1 cellular context compared by ENCODE assay signal in genomic region chr7:101058355-101058754, GRCh38.
TF ChIP-seq lines count a peak whose summit lies in the region.

No MANE protein-coding gene starts in this region.

TF ChIP-seq in HepG2, 621 proteins besides CTCF, POLR2A, EP300 and RAD21 (continued from another document and continues in another):
- TF ChIP-seq DRAP1 (CRISPR knock-in tag; IDR thresholded peaks at IDR 0.05) (0 out of 2 replicates have a peak, but pooled peaks have one; percentile 32), SMARCC2 (IDR thresholded peaks at IDR 0.05) (no peak), BORCS8-MEF2B (CRISPR knock-in tag; IDR thresholded peaks at IDR 0.05) (peak; percentile 91), HMG20A (CRISPR knock-in tag; IDR thresholded peaks at IDR 0.05; ENCODE audit: borderline replicate concordance) (0 out of 2 replicates have a peak, but pooled peaks have one; percentile 48), ZBTB21 (CRISPR knock-in tag; IDR thresholded peaks at IDR 0.05) (peak; percentile 42; the same call in 1 of the 2 replicates), KAT8 (CRISPR knock-in tag; IDR thresholded peaks at IDR 0.05) (peak; percentile 66; the same call in 1 of the 2 replicates), FOSL2 (CRISPR knock-in tag; IDR thresholded peaks at IDR 0.05) (peak; percentile 53), RCOR2 (CRISPR knock-in tag; IDR thresholded peaks at IDR 0.05) (no peak), ZNF430 (CRISPR knock-in tag; IDR thresholded peaks at IDR 0.05) (peak; percentile 73), ZNF501 (CRISPR knock-in tag; IDR thresholded peaks at IDR 0.05) (peak; percentile 32; the same call in 1 of the 2 replicates), ZBTB43 (CRISPR knock-in tag; conservative IDR thresholded peaks at IDR 0.05) (peak; percentile 60; the same call in 1 of the 2 replicates), NCOR1 (IDR thresholded peaks at IDR 0.05; ENCODE audit: borderline replicate concordance, low read length) (no peak), ZNF589 (CRISPR knock-in tag; conservative IDR thresholded peaks at IDR 0.05) (peak; percentile 75; the same call in 1 of the 2 replicates), XRCC5 (optimal IDR thresholded peaks at IDR 0.05; ENCODE audit: low read length) (peak; percentile 32), PBX2 (CRISPR knock-in tag; IDR thresholded peaks at IDR 0.05) (no peak), ZNF737 (CRISPR knock-in tag; IDR thresholded peaks at IDR 0.05; ENCODE audit: borderline replicate concordance) (peak; percentile 80; the same call in 1 of the 2 replicates), PPARG (CRISPR knock-in tag; conservative IDR thresholded peaks at IDR 0.05) (0 out of 2 replicates have a peak, but pooled peaks have one; percentile 17), ZNF558 (CRISPR knock-in tag; IDR thresholded peaks at IDR 0.05; ENCODE audit: borderline replicate concordance) (peak; percentile 82; the same call in 1 of the 2 replicates), ZNF331 (CRISPR knock-in tag; IDR thresholded peaks at IDR 0.05) (peak; percentile 87), RAD51 (IDR thresholded peaks at IDR 0.05; ENCODE audit: borderline replicate concordance) (no peak), ZNF274 (CRISPR knock-in tag; IDR thresholded peaks at IDR 0.05) (no peak), ZNF510 (CRISPR knock-in tag; IDR thresholded peaks at IDR 0.05; ENCODE audit: low read depth) (no peak), ZBTB7A (CRISPR knock-in tag; IDR thresholded peaks at IDR 0.05) (no peak), TEF (CRISPR knock-in tag; IDR thresholded peaks at IDR 0.05) (peak; percentile 66; the same call in 1 of the 2 replicates), MLLT10 (CRISPR knock-in tag; IDR thresholded peaks at IDR 0.05) (no peak), MED1 (CRISPR knock-in tag; IDR thresholded peaks at IDR 0.05) (peak; percentile 54), ZNF766 (CRISPR knock-in tag; IDR thresholded peaks at IDR 0.05; ENCODE audit: borderline replicate concordance) (peak; percentile 62; the same call in 1 of the 2 replicates), REPIN1 (CRISPR knock-in tag; IDR thresholded peaks at IDR 0.05; ENCODE audit: borderline replicate concordance, low read depth) (0 out of 2 replicates have a peak, but pooled peaks have one; percentile 43), ZNF605 (CRISPR knock-in tag; IDR thresholded peaks at IDR 0.05) (peak; percentile 71; the same call in 1 of the 2 replicates), JUN (CRISPR knock-in tag; IDR thresholded peaks at IDR 0.05) (no peak), EHMT2 (IDR thresholded peaks at IDR 0.05; ENCODE audit: borderline replicate concordance, low read depth, low read length) (peak; percentile 94), ZNF710 (CRISPR knock-in tag; IDR thresholded peaks at IDR 0.05; ENCODE audit: borderline replicate concordance) (no peak), TOE1 (CRISPR knock-in tag; IDR thresholded peaks at IDR 0.05) (no peak)
- TF ChIP-seq, protein P1, sequence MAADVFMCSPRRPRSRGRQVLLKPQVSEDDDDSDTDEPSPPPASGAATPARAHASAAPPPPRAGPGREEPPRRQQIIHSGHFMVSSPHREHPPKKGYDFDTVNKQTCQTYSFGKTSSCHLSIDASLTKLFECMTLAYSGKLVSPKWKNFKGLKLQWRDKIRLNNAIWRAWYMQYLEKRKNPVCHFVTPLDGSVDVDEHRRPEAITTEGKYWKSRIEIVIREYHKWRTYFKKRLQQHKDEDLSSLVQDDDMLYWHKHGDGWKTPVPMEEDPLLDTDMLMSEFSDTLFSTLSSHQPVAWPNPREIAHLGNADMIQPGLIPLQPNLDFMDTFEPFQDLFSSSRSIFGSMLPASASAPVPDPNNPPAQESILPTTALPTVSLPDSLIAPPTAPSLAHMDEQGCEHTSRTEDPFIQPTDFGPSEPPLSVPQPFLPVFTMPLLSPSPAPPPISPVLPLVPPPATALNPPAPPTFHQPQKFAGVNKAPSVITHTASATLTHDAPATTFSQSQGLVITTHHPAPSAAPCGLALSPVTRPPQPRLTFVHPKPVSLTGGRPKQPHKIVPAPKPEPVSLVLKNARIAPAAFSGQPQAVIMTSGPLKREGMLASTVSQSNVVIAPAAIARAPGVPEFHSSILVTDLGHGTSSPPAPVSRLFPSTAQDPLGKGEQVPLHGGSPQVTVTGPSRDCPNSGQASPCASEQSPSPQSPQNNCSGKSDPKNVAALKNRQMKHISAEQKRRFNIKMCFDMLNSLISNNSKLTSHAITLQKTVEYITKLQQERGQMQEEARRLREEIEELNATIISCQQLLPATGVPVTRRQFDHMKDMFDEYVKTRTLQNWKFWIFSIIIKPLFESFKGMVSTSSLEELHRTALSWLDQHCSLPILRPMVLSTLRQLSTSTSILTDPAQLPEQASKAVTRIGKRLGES (CRISPR knock-in tag; IDR thresholded peaks at IDR 0.05; ENCODE audit: borderline replicate concordance) = peak; percentile 87; the same call in 1 of the 2 replicates
- TF ChIP-seq, protein P2, sequence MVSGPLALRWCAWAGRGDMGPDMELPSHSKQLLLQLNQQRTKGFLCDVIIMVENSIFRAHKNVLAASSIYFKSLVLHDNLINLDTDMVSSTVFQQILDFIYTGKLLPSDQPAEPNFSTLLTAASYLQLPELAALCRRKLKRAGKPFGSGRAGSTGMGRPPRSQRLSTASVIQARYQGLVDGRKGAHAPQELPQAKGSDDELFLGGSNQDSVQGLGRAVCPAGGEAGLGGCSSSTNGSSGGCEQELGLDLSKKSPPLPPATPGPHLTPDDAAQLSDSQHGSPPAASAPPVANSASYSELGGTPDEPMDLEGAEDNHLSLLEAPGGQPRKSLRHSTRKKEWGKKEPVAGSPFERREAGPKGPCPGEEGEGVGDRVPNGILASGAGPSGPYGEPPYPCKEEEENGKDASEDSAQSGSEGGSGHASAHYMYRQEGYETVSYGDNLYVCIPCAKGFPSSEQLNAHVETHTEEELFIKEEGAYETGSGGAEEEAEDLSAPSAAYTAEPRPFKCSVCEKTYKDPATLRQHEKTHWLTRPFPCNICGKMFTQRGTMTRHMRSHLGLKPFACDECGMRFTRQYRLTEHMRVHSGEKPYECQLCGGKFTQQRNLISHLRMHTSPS (CRISPR knock-in tag; IDR thresholded peaks at IDR 0.05; ENCODE audit: low read depth) = no peak
- TF ChIP-seq, protein P3, sequence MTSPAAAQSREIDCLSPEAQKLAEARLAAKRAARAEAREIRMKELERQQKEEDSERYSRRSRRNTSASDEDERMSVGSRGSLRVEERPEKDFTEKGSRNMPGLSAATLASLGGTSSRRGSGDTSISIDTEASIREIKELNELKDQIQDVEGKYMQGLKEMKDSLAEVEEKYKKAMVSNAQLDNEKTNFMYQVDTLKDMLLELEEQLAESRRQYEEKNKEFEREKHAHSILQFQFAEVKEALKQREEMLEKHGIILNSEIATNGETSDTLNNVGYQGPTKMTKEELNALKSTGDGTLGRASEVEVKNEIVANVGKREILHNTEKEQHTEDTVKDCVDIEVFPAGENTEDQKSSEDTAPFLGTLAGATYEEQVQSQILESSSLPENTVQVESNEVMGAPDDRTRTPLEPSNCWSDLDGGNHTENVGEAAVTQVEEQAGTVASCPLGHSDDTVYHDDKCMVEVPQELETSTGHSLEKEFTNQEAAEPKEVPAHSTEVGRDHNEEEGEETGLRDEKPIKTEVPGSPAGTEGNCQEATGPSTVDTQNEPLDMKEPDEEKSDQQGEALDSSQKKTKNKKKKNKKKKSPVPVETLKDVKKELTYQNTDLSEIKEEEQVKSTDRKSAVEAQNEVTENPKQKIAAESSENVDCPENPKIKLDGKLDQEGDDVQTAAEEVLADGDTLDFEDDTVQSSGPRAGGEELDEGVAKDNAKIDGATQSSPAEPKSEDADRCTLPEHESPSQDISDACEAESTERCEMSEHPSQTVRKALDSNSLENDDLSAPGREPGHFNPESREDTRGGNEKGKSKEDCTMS (CRISPR knock-in tag; conservative IDR thresholded peaks at IDR 0.05) = peak; percentile 89; the same call in 1 of the 2 replicates
- TF ChIP-seq, protein P4, sequence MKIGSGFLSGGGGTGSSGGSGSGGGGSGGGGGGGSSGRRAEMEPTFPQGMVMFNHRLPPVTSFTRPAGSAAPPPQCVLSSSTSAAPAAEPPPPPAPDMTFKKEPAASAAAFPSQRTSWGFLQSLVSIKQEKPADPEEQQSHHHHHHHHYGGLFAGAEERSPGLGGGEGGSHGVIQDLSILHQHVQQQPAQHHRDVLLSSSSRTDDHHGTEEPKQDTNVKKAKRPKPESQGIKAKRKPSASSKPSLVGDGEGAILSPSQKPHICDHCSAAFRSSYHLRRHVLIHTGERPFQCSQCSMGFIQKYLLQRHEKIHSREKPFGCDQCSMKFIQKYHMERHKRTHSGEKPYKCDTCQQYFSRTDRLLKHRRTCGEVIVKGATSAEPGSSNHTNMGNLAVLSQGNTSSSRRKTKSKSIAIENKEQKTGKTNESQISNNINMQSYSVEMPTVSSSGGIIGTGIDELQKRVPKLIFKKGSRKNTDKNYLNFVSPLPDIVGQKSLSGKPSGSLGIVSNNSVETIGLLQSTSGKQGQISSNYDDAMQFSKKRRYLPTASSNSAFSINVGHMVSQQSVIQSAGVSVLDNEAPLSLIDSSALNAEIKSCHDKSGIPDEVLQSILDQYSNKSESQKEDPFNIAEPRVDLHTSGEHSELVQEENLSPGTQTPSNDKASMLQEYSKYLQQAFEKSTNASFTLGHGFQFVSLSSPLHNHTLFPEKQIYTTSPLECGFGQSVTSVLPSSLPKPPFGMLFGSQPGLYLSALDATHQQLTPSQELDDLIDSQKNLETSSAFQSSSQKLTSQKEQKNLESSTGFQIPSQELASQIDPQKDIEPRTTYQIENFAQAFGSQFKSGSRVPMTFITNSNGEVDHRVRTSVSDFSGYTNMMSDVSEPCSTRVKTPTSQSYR (CRISPR knock-in tag; IDR thresholded peaks at IDR 0.05; ENCODE audit: borderline replicate concordance) = peak; percentile 60; the same call in 1 of the 2 replicates
- TF ChIP-seq, protein P5, sequence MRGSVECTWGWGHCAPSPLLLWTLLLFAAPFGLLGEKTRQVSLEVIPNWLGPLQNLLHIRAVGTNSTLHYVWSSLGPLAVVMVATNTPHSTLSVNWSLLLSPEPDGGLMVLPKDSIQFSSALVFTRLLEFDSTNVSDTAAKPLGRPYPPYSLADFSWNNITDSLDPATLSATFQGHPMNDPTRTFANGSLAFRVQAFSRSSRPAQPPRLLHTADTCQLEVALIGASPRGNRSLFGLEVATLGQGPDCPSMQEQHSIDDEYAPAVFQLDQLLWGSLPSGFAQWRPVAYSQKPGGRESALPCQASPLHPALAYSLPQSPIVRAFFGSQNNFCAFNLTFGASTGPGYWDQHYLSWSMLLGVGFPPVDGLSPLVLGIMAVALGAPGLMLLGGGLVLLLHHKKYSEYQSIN (CRISPR knock-in tag; IDR thresholded peaks at IDR 0.05; ENCODE audit: borderline replicate concordance) = peak; percentile 88; the same call in 1 of the 2 replicates
- TF ChIP-seq, protein P6, sequence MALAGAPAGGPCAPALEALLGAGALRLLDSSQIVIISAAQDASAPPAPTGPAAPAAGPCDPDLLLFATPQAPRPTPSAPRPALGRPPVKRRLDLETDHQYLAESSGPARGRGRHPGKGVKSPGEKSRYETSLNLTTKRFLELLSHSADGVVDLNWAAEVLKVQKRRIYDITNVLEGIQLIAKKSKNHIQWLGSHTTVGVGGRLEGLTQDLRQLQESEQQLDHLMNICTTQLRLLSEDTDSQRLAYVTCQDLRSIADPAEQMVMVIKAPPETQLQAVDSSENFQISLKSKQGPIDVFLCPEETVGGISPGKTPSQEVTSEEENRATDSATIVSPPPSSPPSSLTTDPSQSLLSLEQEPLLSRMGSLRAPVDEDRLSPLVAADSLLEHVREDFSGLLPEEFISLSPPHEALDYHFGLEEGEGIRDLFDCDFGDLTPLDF (CRISPR knock-in tag; IDR thresholded peaks at IDR 0.05) = peak; percentile 52; the same call in 1 of the 2 replicates
- TF ChIP-seq, protein P7, sequence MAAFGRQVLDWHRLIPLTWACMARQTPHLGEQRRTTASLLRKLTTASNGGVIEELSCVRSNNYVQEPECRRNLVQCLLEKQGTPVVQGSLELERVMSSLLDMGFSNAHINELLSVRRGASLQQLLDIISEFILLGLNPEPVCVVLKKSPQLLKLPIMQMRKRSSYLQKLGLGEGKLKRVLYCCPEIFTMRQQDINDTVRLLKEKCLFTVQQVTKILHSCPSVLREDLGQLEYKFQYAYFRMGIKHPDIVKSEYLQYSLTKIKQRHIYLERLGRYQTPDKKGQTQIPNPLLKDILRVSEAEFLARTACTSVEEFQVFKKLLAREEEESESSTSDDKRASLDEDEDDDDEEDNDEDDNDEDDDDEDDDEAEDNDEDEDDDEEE (CRISPR knock-in tag; IDR thresholded peaks at IDR 0.05) = peak; percentile 78; the same call in 1 of the 2 replicates
